ENCODE assay signal across 13 cellular contexts in the genomic region with DNA sequence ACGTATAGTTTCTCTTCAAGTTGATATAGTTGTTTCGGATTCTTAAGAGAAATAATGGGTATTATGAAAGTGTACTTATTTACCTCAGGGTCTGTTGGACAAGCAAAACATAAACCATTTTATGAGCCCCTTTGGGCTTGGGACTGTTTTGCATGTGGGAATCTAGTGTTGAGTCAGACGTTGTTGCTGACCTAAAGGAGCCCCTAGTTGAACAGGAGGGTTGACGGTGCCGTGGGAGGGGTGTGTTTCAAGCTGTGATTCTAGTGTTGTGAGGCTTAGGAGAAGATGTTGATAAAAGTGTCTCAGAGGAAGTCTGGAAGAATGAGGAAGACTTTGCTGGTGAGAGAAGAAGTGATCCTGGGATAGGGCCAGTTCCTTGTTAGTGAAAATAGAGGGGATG.
DNase-seq lines count a peak whose midpoint lies in the region; ATAC-seq and TF ChIP-seq lines count a peak whose summit lies in the region.
"Had no signal": no experiment of that assay in that cellular context is flagged by ENCODE, and none has a peak within 500 bp of the region (broad histone marks: within the 10 kb centered on the region; RNA-seq: fewer than 3 reads in every experiment).

No MANE protein-coding gene starts in this region.

- H4K20me1 ChIP-seq in DOHH2 (ENCODE audit: control insufficient read depth, insufficient read depth, low read depth, low read length), result peaks cover 14% of the 10 kb centered on the region; the same call in 1 of the 2 replicates

- peaks cover 66% of the 10 kb centered on the region for H3K4me1 ChIP-seq in DOHH2 (ENCODE audit: control insufficient read depth, low read length)

- H3K36me3 ChIP-seq in DOHH2 (ENCODE audit: control insufficient read depth, low read length) (peaks cover 6% of the 10 kb centered on the region; the same call in 1 of the 2 replicates), brain microvascular endothelial cell (replicated peaks) (no peaks in the 10 kb centered on the region)
- H3K36me3 ChIP-seq: BE2C had no signal

- peak; percentile 72 for ATAC-seq in HG03066 (IDR thresholded peaks at IDR 0.05; ENCODE audit: low read depth, unreplicated experiment)
- ATAC-seq: left lobe of liver had no signal

- H3K27ac ChIP-seq in DOHH2 (ENCODE audit: low read depth, low read length) (peak overlapping the region; percentile 54; the same call in 1 of the 2 replicates), brain microvascular endothelial cell (peak overlapping the region; percentile 26)
- H3K27ac ChIP-seq: epithelial cell of prostate had no signal

- H3K27me3 ChIP-seq in DOHH2 (ENCODE audit: control insufficient read depth, low read length), result no peaks in the 10 kb centered on the region
- H3K27me3 ChIP-seq in brain microvascular endothelial cell (replicated peaks), result no peaks in the 10 kb centered on the region
- H3K27me3 ChIP-seq: BE2C had no signal

- H3K9me2 ChIP-seq in DOHH2 (replicated peaks; ENCODE audit: control insufficient read depth, low read length), result no peaks in the 10 kb centered on the region

- in situ Hi-C loops in brain microvascular endothelial cell (cut with HindIII; ENCODE audit: low pct_ligation_motif_present, low sequenced_read_pairs), result no loop called here

- H3K4me3 ChIP-seq in DOHH2 (ENCODE audit: low read length) (no peak overlapping the region), brain microvascular endothelial cell (ENCODE audit: low read depth, low read length) (no peak overlapping the region)

- peak overlapping the region; percentile 42 for H3K4me2 ChIP-seq in DOHH2 (ENCODE audit: low read length)

- H3F3A ChIP-seq in DOHH2 (ENCODE audit: control insufficient read depth, insufficient read depth), result peaks cover 7% of the 10 kb centered on the region

- no peaks in the 10 kb centered on the region for H3K9me3 ChIP-seq in DOHH2 (ENCODE audit: control insufficient read depth, insufficient read depth, low read length)
- H3K9me3 ChIP-seq: BE2C had no signal

- no peak for TF ChIP-seq CTCF in DOHH2 (IDR thresholded peaks at IDR 0.05; ENCODE audit: low read depth, low read length, poor library complexity, severe bottlenecking)
- TF ChIP-seq CTCF in GM20000 (IDR thresholded peaks at IDR 0.05; ENCODE audit: extremely low read depth, missing control alignments), result no peak
- no peak for TF ChIP-seq CTCF in brain microvascular endothelial cell (IDR thresholded peaks at IDR 0.05; ENCODE audit: low read depth, low read length, missing control alignments)

- H3K79me2 ChIP-seq in DOHH2 (ENCODE audit: control insufficient read depth, low read length), result peaks cover 90% of the 10 kb centered on the region

- peak; percentile 41 for DNase-seq in GM20000 (ENCODE audit: low spot score)
- peak; percentile 44 for DNase-seq in brain microvascular endothelial cell
- no peak for DNase-seq in DMS53 treated with DMSO at 0.1 percent for 48 hours (lab: John Stamatoyannopoulos, UW; ENCODE audit: unreplicated experiment)
- no peak for DNase-seq in activated CD4-positive, CD25-positive, alpha-beta regulatory T cell treated with anti-CD3 and anti-CD28 coated beads, Interleukin-2, amount 50 U/mL, for 72 hours
- DNase-seq in NCI-H510A (lab: John Stamatoyannopoulos, UW), result no peak
- no peak for DNase-seq in activated CD4-positive, alpha-beta T cell treated with anti-CD3 and anti-CD28 coated beads, Interleukin-2, amount 50 U/mL, for 4 hours
- DNase-seq: activated naive CD8-positive, alpha-beta T cell treated with anti-CD3 and anti-CD28 coated beads, Interleukin-2, amount 10 ng/mL, durations not matched to agents 7 days and 5 days; BE2C; T-helper 2 cell had no signal

Comparison
In these comparisons a context has a peak if more than half of its experiments do, and no peak if none do; other contexts are left out.
1. DNase-seq: peak in GM20000 (single experiment) and brain microvascular endothelial cell (single experiment); none in DMS53 treated with DMSO at 0.1 percent for 48 hours (single experiment), activated CD4-positive, CD25-positive, alpha-beta regulatory T cell treated with anti-CD3 and anti-CD28 coated beads, Interleukin-2, amount 50 U/mL, for 72 hours (single experiment), NCI-H510A (single experiment) and activated CD4-positive, alpha-beta T cell treated with anti-CD3 and anti-CD28 coated beads, Interleukin-2, amount 50 U/mL, for 4 hours (0 of 2).